In genomic region chr9:99375481-99375880, GRCh38 we compare ENCODE assay signal across 1 cellular context.
TF ChIP-seq lines count a peak whose summit lies in the region.

No MANE protein-coding gene starts in this region.

TF ChIP-seq in IMR-90, 13 proteins besides CTCF, POLR2A, EP300 and RAD21 (continued from another document):
- no peak for TF ChIP-seq USF2 (IDR thresholded peaks at IDR 0.05; ENCODE audit: low read depth, low read length)
- no peak for TF ChIP-seq CEBPB (IDR thresholded peaks at IDR 0.05; ENCODE audit: low read depth, low read length)
- TF ChIP-seq CHD1 (IDR thresholded peaks at IDR 0.05; ENCODE audit: low read depth, low read length): no peak
- TF ChIP-seq RCOR1 (IDR thresholded peaks at IDR 0.05; ENCODE audit: insufficient replicate concordance, low read length): no peak
- TF ChIP-seq NFE2L2 (IDR thresholded peaks at IDR 0.05; ENCODE audit: low read depth, low read length): no peak
- TF ChIP-seq MAFK (IDR thresholded peaks at IDR 0.05; ENCODE audit: low read depth, low read length): no peak
